ENCODE assay signal across 12 cellular contexts in genomic region chr12:109981311-109981710, GRCh38. TPM values are rescaled to one million over a fixed set of nuclear protein-coding genes. Genes with fewer than 3 reads are reported as not detected.
DNase-seq lines count a peak whose midpoint lies in the region; ATAC-seq and TF ChIP-seq lines count a peak whose summit lies in the region.
"Had no signal": no experiment of that assay in that cellular context is flagged by ENCODE, and none has a peak within 500 bp of the region (broad histone marks: within the 10 kb centered on the region; RNA-seq: fewer than 3 reads in every experiment).

No MANE protein-coding gene starts in this region.

- peaks cover 69% of the 10 kb centered on the region for H3K36me3 Mint-ChIP-seq in activated CD4-positive, alpha-beta T cell treated with anti-CD3 and anti-CD28 coated beads for 36 hours (ENCODE audit: low read depth)
- H3K36me3 Mint-ChIP-seq in activated T-cell treated with anti-CD3 and anti-CD28 coated beads, Interleukin-2, amount 50 U/mL, for 72 hours (ENCODE audit: insufficient read depth in 2 of 2) = peaks cover 31 to 64% of the 10 kb centered on the region in 2 donors
- peaks cover 33% of the 10 kb centered on the region for H3K36me3 Mint-ChIP-seq in memory B cell
- H3K36me3 Mint-ChIP-seq in stimulated activated effector memory CD8-positive, alpha-beta T cell treated with anti-CD3 and anti-CD28 coated beads, Interleukin-12 subunit alpha, Interleukin-12 subunit beta, amount 100 ng/mL, for 72 hours = peaks cover 100% of the 10 kb centered on the region

- no peak overlapping the region for H3K4me2 ChIP-seq in smooth muscle cell

- H3K79me2 ChIP-seq in smooth muscle cell (ENCODE audit: low read depth) = no peaks in the 10 kb centered on the region

- H3K9ac ChIP-seq in smooth muscle cell (ENCODE audit: low read depth) = no peak overlapping the region

- 95 to 97% methylated on average over 5 of the region's 5 CpGs for WGBS in thyroid gland, 2 donors
- WGBS in smooth muscle cell (ENCODE audit: low lambda C conversion rate) = 97% methylated on average over 5 of the region's 5 CpGs

- no peak for TF ChIP-seq CTCF in thyroid gland (IDR thresholded peaks at IDR 0.05)
- no peak for TF ChIP-seq CTCF in smooth muscle cell (IDR thresholded peaks at IDR 0.05; ENCODE audit: borderline replicate concordance, insufficient read depth, poor library complexity, severe bottlenecking)

- TF ChIP-seq POLR2A in thyroid gland (IDR thresholded peaks at IDR 0.05) = no peak

- no peak overlapping the region for H3K27ac ChIP-seq in thyroid gland
- no peak overlapping the region for H3K27ac ChIP-seq in smooth muscle cell (ENCODE audit: low read depth)

- H3K4me1 Mint-ChIP-seq in activated CD4-positive, alpha-beta T cell treated with anti-CD3 and anti-CD28 coated beads for 36 hours = peaks cover 69% of the 10 kb centered on the region
- H3K4me1 Mint-ChIP-seq in activated T-cell treated with anti-CD3 and anti-CD28 coated beads, Interleukin-2, amount 50 U/mL, for 72 hours (ENCODE audit: low read depth) = peaks cover 72% of the 10 kb centered on the region
- peaks cover 3% of the 10 kb centered on the region for H3K4me1 Mint-ChIP-seq in memory B cell
- peaks cover 32% of the 10 kb centered on the region for H3K4me1 Mint-ChIP-seq in stimulated activated effector memory CD8-positive, alpha-beta T cell treated with anti-CD3 and anti-CD28 coated beads, Interleukin-12 subunit alpha, Interleukin-12 subunit beta, amount 100 ng/mL, for 72 hours

- POLR2A ChIA-PET in activated CD4-positive, alpha-beta T cell treated with anti-CD3 and anti-CD28 coated beads for 36 hours (lab: Charles Lee) = interaction anchor here (1.4 kb wide), 1 partner anchor 23 kb away, joined by 4 read pairs; no protein-coding TSS in a partner anchor

- intact Hi-C loops in activated CD4-positive, alpha-beta T cell treated with anti-CD3 and anti-CD28 coated beads for 36 hours (cut with DNase I, micrococcal nuclease) = loop anchor here (1.0 to 2.0 kb wide), 2 partner anchors 13 to 15 kb away; partner anchors contain the start of gene GIT2 (in 1 of the 2)
- intact Hi-C loops in thyroid gland (cut with DNase I) = no loop called here

- H3K4me3 ChIP-seq in thyroid gland (replicated peaks in 1 of 3) (no peak overlapping the region), smooth muscle cell (no peak overlapping the region)
- H3K4me3 ChIP-seq: K562 had no signal

- H3K27me3 ChIP-seq in thyroid gland (no peaks in the 10 kb centered on the region), smooth muscle cell (ENCODE audit: low read depth) (no peaks in the 10 kb centered on the region)

- H3F3A ChIP-seq in smooth muscle cell (ENCODE audit: low read depth) = no peaks in the 10 kb centered on the region

- DNase-seq in activated CD4-positive, alpha-beta T cell treated with anti-CD3 and anti-CD28 coated beads for 36 hours = peak; percentile 84
- DNase-seq in activated T-cell treated with anti-CD3 and anti-CD28 coated beads, Interleukin-2, amount 50 U/mL, for 72 hours = peak; percentile 72 to 79
- DNase-seq in memory B cell (ENCODE audit: low spot score in 2 of 2) (no peak), thyroid gland (no peak), NCI-H2196 treated with DMSO at 0.1 percent for 48 hours (lab: John Stamatoyannopoulos, UW; ENCODE audit: unreplicated experiment) (no peak), iPS-NIHi7 (ENCODE audit: extremely low spot score) (no peak), smooth muscle cell (lab: John Stamatoyannopoulos, UW; ENCODE audit: unreplicated experiment) (no peak)
- no peak for DNase-seq in stimulated activated effector memory CD8-positive, alpha-beta T cell treated with anti-CD3 and anti-CD28 coated beads, Interleukin-12 subunit alpha, Interleukin-12 subunit beta, amount 100 ng/mL, for 72 hours (ENCODE audit: low spot score in 2 of 2)
- DNase-seq: glutamatergic neuron, NCI-H1436, NCI-H748 treated with DMSO at 0.1 percent for 48 hours had no signal

- H3K9me3 Mint-ChIP-seq in activated CD4-positive, alpha-beta T cell treated with anti-CD3 and anti-CD28 coated beads for 36 hours (ENCODE audit: low read depth) = peaks cover 8% of the 10 kb centered on the region
- peaks cover 5 to 6% of the 10 kb centered on the region in 2 donors for H3K9me3 Mint-ChIP-seq in activated T-cell treated with anti-CD3 and anti-CD28 coated beads, Interleukin-2, amount 50 U/mL, for 72 hours
- no peaks in the 10 kb centered on the region for H3K9me3 Mint-ChIP-seq in memory B cell
- peaks cover 4% of the 10 kb centered on the region for H3K9me3 Mint-ChIP-seq in stimulated activated effector memory CD8-positive, alpha-beta T cell treated with anti-CD3 and anti-CD28 coated beads, Interleukin-12 subunit alpha, Interleukin-12 subunit beta, amount 100 ng/mL, for 72 hours

- CTCF ChIA-PET in activated CD4-positive, alpha-beta T cell treated with anti-CD3 and anti-CD28 coated beads for 36 hours (lab: Charles Lee) = interaction anchor here (0.6 to 1.2 kb wide), 5 partner anchors 12 to 39 kb away, joined by 3 to 5 read pairs (median 4); no protein-coding TSS in a partner anchor

- H3K4me1 ChIP-seq in thyroid gland (peaks cover 14 to 20% of the 10 kb centered on the region in 2 donors), smooth muscle cell (ENCODE audit: low read depth) (no peaks in the 10 kb centered on the region)

- no peaks in the 10 kb centered on the region for H3K27me3 Mint-ChIP-seq in activated CD4-positive, alpha-beta T cell treated with anti-CD3 and anti-CD28 coated beads for 36 hours
- H3K27me3 Mint-ChIP-seq in activated T-cell treated with anti-CD3 and anti-CD28 coated beads, Interleukin-2, amount 50 U/mL, for 72 hours (ENCODE audit: low read depth) = no peaks in the 10 kb centered on the region
- H3K27me3 Mint-ChIP-seq in memory B cell = no peaks in the 10 kb centered on the region

- ATAC-seq in activated CD4-positive, alpha-beta T cell treated with anti-CD3 and anti-CD28 coated beads for 36 hours = peak; percentile 91
- peak; percentile 95 to 97 for ATAC-seq in activated T-cell treated with anti-CD3 and anti-CD28 coated beads, Interleukin-2, amount 50 U/mL, for 72 hours (replicated peaks in 1 of 2)
- ATAC-seq in memory B cell (ENCODE audit: low read depth) = no peak
- ATAC-seq in stimulated activated effector memory CD8-positive, alpha-beta T cell treated with anti-CD3 and anti-CD28 coated beads, Interleukin-12 subunit alpha, Interleukin-12 subunit beta, amount 100 ng/mL, for 72 hours = peak; percentile 70
- ATAC-seq: K562 had no signal

- H3K9me3 ChIP-seq in thyroid gland (no peaks in the 10 kb centered on the region), smooth muscle cell (replicated peaks; ENCODE audit: low read depth) (no peaks in the 10 kb centered on the region)

- H4K20me1 ChIP-seq in smooth muscle cell (ENCODE audit: low read depth) = no peaks in the 10 kb centered on the region

- peaks cover 43 to 54% of the 10 kb centered on the region in 2 donors for H3K36me3 ChIP-seq in thyroid gland
- H3K36me3 ChIP-seq in smooth muscle cell (ENCODE audit: low read depth) = peaks cover 54% of the 10 kb centered on the region

- no peak overlapping the region for H2AFZ ChIP-seq in smooth muscle cell (ENCODE audit: low read depth)

- peak overlapping the region; percentile 44 for H3K4me3 Mint-ChIP-seq in activated CD4-positive, alpha-beta T cell treated with anti-CD3 and anti-CD28 coated beads for 36 hours
- peak overlapping the region; percentile 48 to 84 for H3K4me3 Mint-ChIP-seq in activated T-cell treated with anti-CD3 and anti-CD28 coated beads, Interleukin-2, amount 50 U/mL, for 72 hours
- H3K4me3 Mint-ChIP-seq in memory B cell = no peak overlapping the region
- H3K4me3 Mint-ChIP-seq in stimulated activated effector memory CD8-positive, alpha-beta T cell treated with anti-CD3 and anti-CD28 coated beads, Interleukin-12 subunit alpha, Interleukin-12 subunit beta, amount 100 ng/mL, for 72 hours = no peak overlapping the region

- peak overlapping the region; percentile 93 for H3K27ac Mint-ChIP-seq in activated CD4-positive, alpha-beta T cell treated with anti-CD3 and anti-CD28 coated beads for 36 hours
- peak overlapping the region; percentile 71 for H3K27ac Mint-ChIP-seq in activated T-cell treated with anti-CD3 and anti-CD28 coated beads, Interleukin-2, amount 50 U/mL, for 72 hours
- peak overlapping the region; percentile 72 for H3K27ac Mint-ChIP-seq in memory B cell
- peak overlapping the region; percentile 81 for H3K27ac Mint-ChIP-seq in stimulated activated effector memory CD8-positive, alpha-beta T cell treated with anti-CD3 and anti-CD28 coated beads, Interleukin-12 subunit alpha, Interleukin-12 subunit beta, amount 100 ng/mL, for 72 hours

RNA-seq across cellular contexts. Expression of gene GIT2, which starts 14.9 kb away (rescaled TPM):
- total RNA-seq in activated CD4-positive, alpha-beta T cell treated with anti-CD3 and anti-CD28 coated beads for 36 hours = 10 to 100 TPM; 50.2 to 58.2 TPM
- 10 to 100 TPM; 70.0 to 74.9 TPM for total RNA-seq in activated T-cell treated with anti-CD3 and anti-CD28 coated beads, Interleukin-2, amount 50 U/mL, for 72 hours
- total RNA-seq in thyroid gland (10 to 100 TPM; 54.4 to 69.4 (median 60.1) TPM), smooth muscle cell (27.3 and 27.4 TPM in 2 replicates)
- polyA plus RNA-seq in smooth muscle cell = 20.3 and 24.9 TPM in 2 replicates

RNA-seq across cellular contexts. Expression of gene ANKRD13A, which starts 17.9 kb away (rescaled TPM):
- total RNA-seq in activated CD4-positive, alpha-beta T cell treated with anti-CD3 and anti-CD28 coated beads for 36 hours = 10 to 100 TPM; 38.2 to 39.8 TPM
- 10 to 100 TPM; 67.8 to 72.8 TPM for total RNA-seq in activated T-cell treated with anti-CD3 and anti-CD28 coated beads, Interleukin-2, amount 50 U/mL, for 72 hours
- total RNA-seq in thyroid gland = 100 to 1,000 TPM; 125 to 167 (median 137) TPM
- 31.1 and 35.6 TPM in 2 replicates for total RNA-seq in smooth muscle cell
- polyA plus RNA-seq in smooth muscle cell = 11.6 and 12.0 TPM in 2 replicates

Comparison
In these comparisons a context has a peak if more than half of its experiments do, and no peak if none do; other contexts are left out.
1. DNase-seq: peak in activated CD4-positive, alpha-beta T cell treated with anti-CD3 and anti-CD28 coated beads for 36 hours (single experiment) and activated T-cell treated with anti-CD3 and anti-CD28 coated beads, Interleukin-2, amount 50 U/mL, for 72 hours (2 of 2); none in memory B cell (0 of 2), stimulated activated effector memory CD8-positive, alpha-beta T cell treated with anti-CD3 and anti-CD28 coated beads, Interleukin-12 subunit alpha, Interleukin-12 subunit beta, amount 100 ng/mL, for 72 hours (0 of 2), thyroid gland (0 of 2), NCI-H2196 treated with DMSO at 0.1 percent for 48 hours (single experiment), iPS-NIHi7 (single experiment) and smooth muscle cell (single experiment).
2. H3K4me3 Mint-ChIP-seq: peak in activated CD4-positive, alpha-beta T cell treated with anti-CD3 and anti-CD28 coated beads for 36 hours (single experiment) and activated T-cell treated with anti-CD3 and anti-CD28 coated beads, Interleukin-2, amount 50 U/mL, for 72 hours (2 of 2); none in memory B cell (single experiment) and stimulated activated effector memory CD8-positive, alpha-beta T cell treated with anti-CD3 and anti-CD28 coated beads, Interleukin-12 subunit alpha, Interleukin-12 subunit beta, amount 100 ng/mL, for 72 hours (single experiment).
3. Peak in every context shown above with its lines, with median percentiles within 50 percentile points of each other: H3K27ac Mint-ChIP-seq.